Comparison of ENCODE assay signal across 19 cellular contexts in genomic region chr4:128451270-128451905, GRCh38.
DNase-seq lines count a peak whose midpoint lies in the region; ATAC-seq, FAIRE-seq and TF ChIP-seq lines count a peak whose summit lies in the region.
"Had no signal": no experiment of that assay in that cellular context is flagged by ENCODE, and none has a peak within 500 bp of the region (broad histone marks: within the 10 kb centered on the region; RNA-seq: fewer than 3 reads in every experiment).

No MANE protein-coding gene starts in this region.

- TF ChIP-seq RAD21 in IMR-90 (IDR thresholded peaks at IDR 0.05; ENCODE audit: low read length), result no peak

- H3K9me1 ChIP-seq in IMR-90 (ENCODE audit: insufficient read depth, low read length), result peaks cover 15% of the 10 kb centered on the region

- no peak overlapping the region for H4K5ac ChIP-seq in IMR-90 (ENCODE audit: low read depth, low read length)

- no peak for FAIRE-seq in astrocyte (lab: Jason Lieb, UNC)

- H3K27me3 ChIP-seq in IMR-90 (ENCODE audit: control insufficient read depth, insufficient read depth, low read length), result no peaks in the 10 kb centered on the region
- no peaks in the 10 kb centered on the region for H3K27me3 ChIP-seq in astrocyte (ENCODE audit: insufficient read depth, low read length)
- H3K27me3 ChIP-seq in skeletal muscle tissue (ENCODE audit: control insufficient read depth in 3 of 3, insufficient read depth in 3 of 3, low read length in 3 of 3), result no peaks in the 10 kb centered on the region
- H3K27me3 ChIP-seq in effector memory CD4-positive, alpha-beta T cell (replicated peaks; ENCODE audit: control insufficient read depth, insufficient read depth, low read length, poor library complexity, severe bottlenecking), result no peaks in the 10 kb centered on the region
- H3K27me3 ChIP-seq: MG63, SJCRH30 had no signal

- H3K79me1 ChIP-seq in IMR-90 (ENCODE audit: low read depth in 1 of 2, low read length in 2 of 2), result 0 out of 4 replicates have a peak, but pooled peaks cover 0 to 4% of the 10 kb centered on the region in 2 experiments

- DNase-seq in IMR-90 (no peak), astrocyte (ENCODE audit: low read depth) (peak; percentile 56), iris pigment epithelial cell (ENCODE audit: low read depth) (peak; percentile 38), NCI-H82 treated with DMSO at 0.1 percent for 48 hours (lab: John Stamatoyannopoulos, UW; ENCODE audit: unreplicated experiment) (no peak), NCI-H1417 (lab: John Stamatoyannopoulos, UW) (no peak)
- no peak for DNase-seq in effector memory CD4-positive, alpha-beta T cell
- DNase-seq: AML-193; DND-41; H9; MG63; NCI-H1048; NCI-H1436 treated with DMSO at 0.1 percent for 48 hours; NCI-H2081; NCI-H2171 treated with DMSO at 0.1 percent for 48 hours; NK-92 treated with Interleukin-12 subunit alpha and Interleukin-12 subunit beta, amount 100 ng/mL, for 24 hours; SJCRH30 had no signal

- TF ChIP-seq POLR2A in IMR-90 (IDR thresholded peaks at IDR 0.05; ENCODE audit: low read depth, low read length), result no peak

- H4K8ac ChIP-seq in IMR-90 (ENCODE audit: low read depth in 2 of 2, low read length in 2 of 2), result peak overlapping the region in 1 of 2 experiments; percentile 39; a peak in 1 of 4 replicates

- POLR2A ChIA-PET in IMR-90 (lab: Charles Lee; ENCODE audit: unreplicated experiment), result no interaction called here

- peak overlapping the region; percentile 45; the same call in 1 of the 2 replicates for H2BK120ac ChIP-seq in IMR-90 (ENCODE audit: low read depth, low read length)

- H3K56ac ChIP-seq in IMR-90 (ENCODE audit: extremely low read depth, insufficient read depth, low read length), result no peak overlapping the region

- H3K4me2 ChIP-seq in IMR-90 (ENCODE audit: low read depth, low read length), result no peak overlapping the region
- no peak overlapping the region for H3K4me2 ChIP-seq in astrocyte (ENCODE audit: low read length)

- H3K27me3 Mint-ChIP-seq in astrocyte (ENCODE audit: low read depth, unreplicated experiment), result no peaks in the 10 kb centered on the region

- H3K36me3 ChIP-seq in IMR-90 (ENCODE audit: control insufficient read depth, insufficient read depth, low read length), result no peaks in the 10 kb centered on the region
- no peaks in the 10 kb centered on the region for H3K36me3 ChIP-seq in astrocyte (ENCODE audit: insufficient read depth, low read length)
- H3K36me3 ChIP-seq in skeletal muscle tissue (ENCODE audit: control insufficient read depth in 3 of 3, insufficient read depth in 3 of 3, low read length in 3 of 3), result no peaks in the 10 kb centered on the region
- H3K36me3 ChIP-seq in effector memory CD4-positive, alpha-beta T cell (ENCODE audit: control insufficient read depth, insufficient read depth, low read length), result no peaks in the 10 kb centered on the region
- H3K36me3 ChIP-seq: MG63, SJCRH30 had no signal

- dilution Hi-C loops in IMR-90 (cut with HindIII; ENCODE audit: low sequenced_read_pairs, unreplicated experiment), result no loop called here

- peak overlapping the region; percentile 21; the same call in 1 of the 2 replicates for H2BK20ac ChIP-seq in IMR-90 (ENCODE audit: low read depth, low read length)

- 100% methylated on average over 1 of the region's 7 CpGs; no CpG with 5 or more reads in 1 of the 2 experiments for WGBS in IMR-90 (ENCODE audit: extremely low coverage in 2 of 2, insufficient read length in 1 of 2), 2 experiments

- no peak overlapping the region for H3K4me3 Mint-ChIP-seq in astrocyte (ENCODE audit: unreplicated experiment)
- H3K4me3 Mint-ChIP-seq: H9 had no signal

- intact Hi-C loops in IMR-90 (cut with micrococcal nuclease), result loop anchor here (5.0 to 10.0 kb wide), 3 partner anchors 64 to 641 kb away; partner anchors contain the start of gene SCLT1

- in situ Hi-C loops in IMR-90 (cut with MboI; ENCODE audit: low sequenced_read_pairs), result loop anchor here (5.0 to 10.0 kb wide), 2 partner anchors 257 to 411 kb away; no protein-coding TSS in a partner anchor

- peak overlapping the region; percentile 37 for H3K27ac Mint-ChIP-seq in astrocyte (ENCODE audit: unreplicated experiment)

- H3K4me1 ChIP-seq in IMR-90 (ENCODE audit: control insufficient read depth, insufficient read depth, low read length) (peaks cover 20% of the 10 kb centered on the region), astrocyte (ENCODE audit: insufficient read depth, low read length) (peaks cover 17% of the 10 kb centered on the region), skeletal muscle tissue (ENCODE audit: control insufficient read depth in 3 of 3, insufficient read depth in 3 of 3, low read length in 3 of 3) (peaks cover 8 to 37% (median 18%) of the 10 kb centered on the region in 3 donors)
- H3K4me1 ChIP-seq in effector memory CD4-positive, alpha-beta T cell (ENCODE audit: control insufficient read depth, insufficient read depth, low read length, poor library complexity, severe bottlenecking), result no peaks in the 10 kb centered on the region

- H4K20me1 ChIP-seq in IMR-90 (ENCODE audit: insufficient read depth, low read length) (no peaks in the 10 kb centered on the region), astrocyte (ENCODE audit: insufficient read depth, low read length) (no peaks in the 10 kb centered on the region)

- no peak overlapping the region for H2AK9ac ChIP-seq in IMR-90 (replicated peaks; ENCODE audit: low read depth, low read length, poor library complexity)

- H2AFZ ChIP-seq in IMR-90 (replicated peaks; ENCODE audit: low read length, poor library complexity) (no peak overlapping the region), astrocyte (ENCODE audit: low read depth, low read length) (no peak overlapping the region)

- H3K36me3 Mint-ChIP-seq in astrocyte (ENCODE audit: low read depth, unreplicated experiment), result peaks cover 9% of the 10 kb centered on the region

- H3K4me1 Mint-ChIP-seq in astrocyte (ENCODE audit: low read depth, unreplicated experiment), result peaks cover 34% of the 10 kb centered on the region

- H3K18ac ChIP-seq in IMR-90 (ENCODE audit: low read depth, low read length), result peak overlapping the region; percentile 43; the same call in 1 of the 2 replicates

- H3K9me3 ChIP-seq in IMR-90 (ENCODE audit: control insufficient read depth, insufficient read depth, low read length) (no peaks in the 10 kb centered on the region), astrocyte (ENCODE audit: insufficient read depth, low read depth, low read length) (no peaks in the 10 kb centered on the region), skeletal muscle tissue (ENCODE audit: control insufficient read depth in 3 of 3, low read length in 3 of 3) (no peaks in the 10 kb centered on the region)
- H3K9me3 ChIP-seq in effector memory CD4-positive, alpha-beta T cell (ENCODE audit: control insufficient read depth, low read length), result no peaks in the 10 kb centered on the region
- H3K9me3 ChIP-seq: MG63, SJCRH30 had no signal

- no peak for ATAC-seq in IMR-90 (ENCODE audit: low read depth)

- H2BK5ac ChIP-seq in IMR-90 (ENCODE audit: low read depth, low read length, poor library complexity, severe bottlenecking), result no peak overlapping the region

- CTCF ChIA-PET in IMR-90 (lab: Yijun Ruan, JAX), result no interaction called here

- no peak overlapping the region; the same call in 2 of the 3 replicates for H2BK15ac ChIP-seq in IMR-90 (ENCODE audit: low read depth, low read length)

- peak overlapping the region; percentile 13 for H4K91ac ChIP-seq in IMR-90 (ENCODE audit: insufficient read depth, low read depth, low read length)

- H3K9me3 Mint-ChIP-seq in astrocyte (ENCODE audit: unreplicated experiment), result peaks cover 3% of the 10 kb centered on the region
- H3K9me3 Mint-ChIP-seq: H9 had no signal

- H3K23ac ChIP-seq in IMR-90 (ENCODE audit: low read depth, low read length), result no peak overlapping the region

- H3K14ac ChIP-seq in IMR-90 (replicated peaks; ENCODE audit: low read depth, low read length), result 0 out of 2 replicates have a peak overlapping the region, but pooled peaks have one; percentile 53

- H3K4me3 ChIP-seq in IMR-90 (ENCODE audit: insufficient read depth, low read depth, low read length) (no peak overlapping the region), astrocyte (ENCODE audit: insufficient read depth, low read depth, low read length) (no peak overlapping the region), skeletal muscle tissue (ENCODE audit: low read length in 3 of 3) (peak overlapping the region in 1 of 3 donors; percentile 6)
- no peak overlapping the region for H3K4me3 ChIP-seq in effector memory CD4-positive, alpha-beta T cell (ENCODE audit: insufficient read depth, low read depth, low read length, poor library complexity, severe bottlenecking)
- H3K4me3 ChIP-seq: MG63, SJCRH30 had no signal

- H3K9ac ChIP-seq in IMR-90 (ENCODE audit: low read depth, low read length) (no peak overlapping the region), astrocyte (ENCODE audit: low read length) (no peak overlapping the region), skeletal muscle tissue (ENCODE audit: low read depth in 1 of 3, low read length in 3 of 3) (no peak overlapping the region)

- H3K4ac ChIP-seq in IMR-90 (ENCODE audit: low read depth, low read length), result peak overlapping the region; percentile 11

- BruUV-seq in IMR-90 (replicated peaks; lab: Mats Ljungman, UMichigan), result no TSS peak

- TF ChIP-seq CTCF in IMR-90 (conservative IDR thresholded peaks at IDR 0.05; ENCODE audit: low read depth, low read length) (no peak), astrocyte (IDR thresholded peaks at IDR 0.05; ENCODE audit: insufficient read depth, low read depth, low read length) (no peak)

- H3K79me2 ChIP-seq in astrocyte (ENCODE audit: insufficient read depth, low read length), result no peaks in the 10 kb centered on the region

- H2AK5ac ChIP-seq in IMR-90 (ENCODE audit: low read depth, low read length), result 0 out of 2 replicates have a peak overlapping the region, but pooled peaks have one; percentile 20

- H3K27ac ChIP-seq in IMR-90 (ENCODE audit: insufficient read depth, low read length) (no peak overlapping the region), astrocyte (ENCODE audit: low read depth, low read length) (no peak overlapping the region), skeletal muscle tissue (ENCODE audit: low read depth, low read length) (peak overlapping the region; percentile 71)
- no peak overlapping the region for H3K27ac ChIP-seq in effector memory CD4-positive, alpha-beta T cell (ENCODE audit: insufficient read depth, low read length, poor library complexity, severe bottlenecking)
- H3K27ac ChIP-seq: C4-2B, RWPE1, SJCRH30 had no signal

TF ChIP-seq in IMR-90, 13 proteins besides CTCF, POLR2A, EP300 and RAD21 (continues in another document):
- TF ChIP-seq CEBPB (IDR thresholded peaks at IDR 0.05; ENCODE audit: low read depth, low read length) (no peak), MAFK (IDR thresholded peaks at IDR 0.05; ENCODE audit: low read depth, low read length) (no peak), NFE2L2 (IDR thresholded peaks at IDR 0.05; ENCODE audit: low read depth, low read length) (no peak), USF2 (IDR thresholded peaks at IDR 0.05; ENCODE audit: low read depth, low read length) (no peak)

Comparison
In these comparisons a context has a peak if more than half of its experiments do, and no peak if none do; other contexts are left out.
1. DNase-seq: peak in astrocyte (single experiment) and iris pigment epithelial cell (single experiment); none in IMR-90 (single experiment), effector memory CD4-positive, alpha-beta T cell (0 of 3), NCI-H82 treated with DMSO at 0.1 percent for 48 hours (single experiment) and NCI-H1417 (0 of 3).